16 cellular contexts compared by ENCODE assay signal in genomic region chr1:152442765-152443164, GRCh38. TPM values are rescaled to one million over a fixed set of nuclear protein-coding genes. Genes with fewer than 3 reads are reported as not detected.
DNase-seq lines count a peak whose midpoint lies in the region; ATAC-seq and TF ChIP-seq lines count a peak whose summit lies in the region.
"Had no signal": no experiment of that assay in that cellular context is flagged by ENCODE, and none has a peak within 500 bp of the region (broad histone marks: within the 10 kb centered on the region; RNA-seq: fewer than 3 reads in every experiment).

No MANE protein-coding gene starts in this region.

- no peaks in the 10 kb centered on the region for H3K9me3 ChIP-seq in left lung
- H3K9me3 ChIP-seq in colonic mucosa = no peaks in the 10 kb centered on the region
- H3K9me3 ChIP-seq: thoracic aorta had no signal

- H3K4me1 ChIP-seq in left lung = peaks cover 0 to 4% of the 10 kb centered on the region in 2 donors
- no peaks in the 10 kb centered on the region for H3K4me1 ChIP-seq in colonic mucosa

- ATAC-seq in left lung (peak; percentile 70), HG02763 (IDR thresholded peaks at IDR 0.05; ENCODE audit: unreplicated experiment) (no peak)
- ATAC-seq: activated T-helper 17 cell treated with anti-CD3 and anti-CD28 coated beads, Interleukin-2, amount 50 U/mL, for 72 hours had no signal

- H3K4me3 ChIP-seq in cardiac fibroblast (replicated peaks in 1 of 2; ENCODE audit: low read depth in 2 of 2, low read length in 2 of 2) (no peak overlapping the region), left lung (no peak overlapping the region), colonic mucosa (no peak overlapping the region)
- H3K4me3 ChIP-seq: thoracic aorta had no signal

- H3K27ac ChIP-seq in left lung (no peak overlapping the region), colonic mucosa (no peak overlapping the region)
- H3K27ac ChIP-seq: thoracic aorta had no signal

- H3K36me3 ChIP-seq in left lung (no peaks in the 10 kb centered on the region), colonic mucosa (no peaks in the 10 kb centered on the region)
- H3K36me3 ChIP-seq: thoracic aorta had no signal

- no peak for TF ChIP-seq CTCF in cardiac fibroblast (IDR thresholded peaks at IDR 0.05; ENCODE audit: low read depth, low read length)
- no peak for TF ChIP-seq CTCF in left lung (IDR thresholded peaks at IDR 0.05)
- TF ChIP-seq CTCF in colonic mucosa (IDR thresholded peaks at IDR 0.05) = no peak

- no peak overlapping the region for H3K9ac ChIP-seq in colonic mucosa (ENCODE audit: low read depth in 2 of 2, low read length in 2 of 2)

- intact Hi-C loops in left lung (cut with DNase I) = no loop called here
- intact Hi-C loops in colonic mucosa (cut with DNase I) = no loop called here

- H3K27me3 ChIP-seq in left lung = peaks cover 0 to 3% of the 10 kb centered on the region in 2 donors
- H3K27me3 ChIP-seq in colonic mucosa = no peaks in the 10 kb centered on the region

- DNase-seq in A172 (ENCODE audit: low spot score) = peak; percentile 91
- DNase-seq in LHCN-M2 (ENCODE audit: low read depth) = peak; percentile 64
- peak; percentile 25 to 83 for DNase-seq in cardiac fibroblast (ENCODE audit: low read depth in 2 of 2)
- no peak for DNase-seq in left lung
- no peak for DNase-seq in NCI-H1048 (lab: John Stamatoyannopoulos, UW)
- no peak for DNase-seq in UCSD-AML1 (lab: John Stamatoyannopoulos, UW; ENCODE audit: unreplicated experiment)
- DNase-seq in colonic mucosa = no peak
- DNase-seq: activated CD4-positive, alpha-beta T cell treated with anti-CD3 and anti-CD28 coated beads, Interleukin-2, amount 50 U/mL, for 1 hour; effector CD8-positive, alpha-beta T cell; OCI-M1 had no signal

RNA-seq across cellular contexts. Expression of gene CRNN, which starts 28.7 kb away (rescaled TPM):
- not detected in 2 replicates for total RNA-seq in A172 (2014; rRNA removed; shearing (Covaris generic))
- total RNA-seq in LHCN-M2 (2014; rRNA removed) = not detected in 2 replicates
- not detected for polyA plus RNA-seq in LHCN-M2 (2012)
- total RNA-seq in left lung = not detected
- total RNA-seq in colonic mucosa = not detected
- total RNA-seq: activated T-helper 17 cell treated with anti-CD3 and anti-CD28 coated beads, Interleukin-2, amount 50 U/mL, for 72 hours; lung microvascular endothelial cell; T-helper 2 cell treated with Interferon-gamma antibody and Interleukin-4, amounts not matched to agents 100 ng/mL and 5 ng/mL, for 36 hours; thoracic aorta had no signal
- polyA plus RNA-seq: neural cell had no signal

Comparison
In these comparisons a context has a peak if more than half of its experiments do, and no peak if none do; other contexts are left out.
1. DNase-seq: peak in A172 (single experiment), LHCN-M2 (single experiment) and cardiac fibroblast (2 of 2); none in left lung (0 of 2), NCI-H1048 (single experiment), UCSD-AML1 (single experiment) and colonic mucosa (single experiment).